ENCODE assay signal across 8 cellular contexts in genomic region chr17:45135192-45135977, GRCh38. TPM values are rescaled to one million over a fixed set of nuclear protein-coding genes. Genes with fewer than 3 reads are reported as not detected.
A peak's percentile ranks its signal among the peaks of the same experiment; 100 is the strongest.
DNase-seq lines count a peak whose midpoint lies in the region; ATAC-seq and TF ChIP-seq lines count a peak whose summit lies in the region.

A gene with protein sequence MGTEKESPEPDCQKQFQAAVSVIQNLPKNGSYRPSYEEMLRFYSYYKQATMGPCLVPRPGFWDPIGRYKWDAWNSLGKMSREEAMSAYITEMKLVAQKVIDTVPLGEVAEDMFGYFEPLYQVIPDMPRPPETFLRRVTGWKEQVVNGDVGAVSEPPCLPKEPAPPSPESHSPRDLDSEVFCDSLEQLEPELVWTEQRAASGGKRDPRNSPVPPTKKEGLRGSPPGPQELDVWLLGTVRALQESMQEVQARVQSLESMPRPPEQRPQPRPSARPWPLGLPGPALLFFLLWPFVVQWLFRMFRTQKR (plus strand): TSS chr17:45135687. CDS start chr17:45136145, 458 bp downstream.

- H3K79me2 ChIP-seq in PC-9 (ENCODE audit: low read depth) = peaks cover 16% of the 10 kb centered on the region; the same call in 1 of the 2 replicates

- peaks cover 4% of the 10 kb centered on the region for H3K27me3 Mint-ChIP-seq in activated T-cell treated with anti-CD3 and anti-CD28 coated beads, Interleukin-2, amount 50 U/mL, for 24 hours

- H3K36me3 ChIP-seq in PC-9 (ENCODE audit: low read depth) = no peaks in the 10 kb centered on the region
- H3K36me3 ChIP-seq in mucosa of stomach (ENCODE audit: control insufficient read depth, insufficient read depth, low read length) = no peaks in the 10 kb centered on the region

- H3K4me1 ChIP-seq in PC-9 (replicated peaks; ENCODE audit: insufficient read depth) (peaks cover 22% of the 10 kb centered on the region), mucosa of stomach (ENCODE audit: control insufficient read depth, insufficient read depth, low read length) (peaks cover 35% of the 10 kb centered on the region)

- H3K9ac ChIP-seq in mucosa of stomach (ENCODE audit: low read length) = peak within 1 kb of the TSS; percentile 90

- H3K27ac ChIP-seq in PC-9 = no peak within 1 kb of the TSS

- H3K9me3 ChIP-seq in PC-9 (ENCODE audit: insufficient read depth, low read depth) (no peaks in the 10 kb centered on the region), mucosa of stomach (ENCODE audit: control insufficient read depth, low read length) (no peaks in the 10 kb centered on the region)

- H3K27me3 ChIP-seq in PC-9 (ENCODE audit: insufficient read depth, low read depth) (no peaks in the 10 kb centered on the region), mucosa of stomach (ENCODE audit: control insufficient read depth, insufficient read depth, low read length) (no peaks in the 10 kb centered on the region)

- H3F3A ChIP-seq in PC-9 (ENCODE audit: insufficient read depth, low read depth) = peaks cover 32% of the 10 kb centered on the region

- H3K27ac Mint-ChIP-seq in activated T-cell treated with anti-CD3 and anti-CD28 coated beads, Interleukin-2, amount 50 U/mL, for 24 hours = peak within 1 kb of the TSS; percentile 85

- no TSS peak for BruUV-seq in PC-9 (replicated peaks; lab: Mats Ljungman, UMichigan)

- H3K4me3 ChIP-seq in Jurkat, Clone E6-1 (ENCODE audit: low read length) = peak within 1 kb of the TSS; percentile 69
- H3K4me3 ChIP-seq in PC-9 (peak within 1 kb of the TSS; percentile 70), mucosa of stomach (ENCODE audit: low read length) (peak within 1 kb of the TSS; percentile 94)

- peak within 1 kb of the TSS; percentile 86 for H3K4me3 Mint-ChIP-seq in activated T-cell treated with anti-CD3 and anti-CD28 coated beads, Interleukin-2, amount 50 U/mL, for 24 hours

- peak within 1 kb of the TSS; percentile 78 for H2AFZ ChIP-seq in PC-9

- peaks cover 5% of the 10 kb centered on the region for H3K36me3 Mint-ChIP-seq in activated T-cell treated with anti-CD3 and anti-CD28 coated beads, Interleukin-2, amount 50 U/mL, for 24 hours (ENCODE audit: low read depth)

- H3K4me2 ChIP-seq in PC-9 = peak within 1 kb of the TSS; percentile 99

- DNase-seq in DMS53 treated with DMSO at 0.1 percent for 48 hours (lab: John Stamatoyannopoulos, UW; ENCODE audit: unreplicated experiment) = peak; percentile 99
- peak; percentile 97 for DNase-seq in Jurkat, Clone E6-1 (ENCODE audit: low read depth, low spot score)
- peak; percentile 95 to 96 for DNase-seq in PC-9
- DNase-seq in activated T-cell treated with anti-CD3 and anti-CD28 coated beads, Interleukin-2, amount 50 U/mL, for 24 hours = peak; percentile 99
- DNase-seq in erythroblast (lab: John Stamatoyannopoulos, UW) = peak; percentile 97 to 98
- DNase-seq in stimulated activated CD8-positive, alpha-beta memory T cell treated with anti-CD3 and anti-CD28 coated beads, Interleukin-7, amount 100 ng/mL, for 1 hour (ENCODE audit: low read depth in 2 of 2) = peak; percentile 96 to 98

- no peaks in the 10 kb centered on the region for H3K9me3 Mint-ChIP-seq in activated T-cell treated with anti-CD3 and anti-CD28 coated beads, Interleukin-2, amount 50 U/mL, for 24 hours

- ATAC-seq in GM21576 (IDR thresholded peaks at IDR 0.05; ENCODE audit: unreplicated experiment) = peak; percentile 75

- H3K9me2 ChIP-seq in PC-9 (ENCODE audit: insufficient read depth) = no peaks in the 10 kb centered on the region

- H4K20me1 ChIP-seq in PC-9 (ENCODE audit: insufficient read depth) = no peaks in the 10 kb centered on the region

- TF ChIP-seq POLR2A in erythroblast (IDR thresholded peaks at IDR 0.05; ENCODE audit: low read length) = peak; percentile 64

- intact Hi-C loops in PC-9 (cut with micrococcal nuclease; ENCODE audit: unreplicated experiment) = loop anchor here (1.0 to 10.0 kb wide), 4 partner anchors 63 to 249 kb away; partner anchors contain the start of gene MAP3K14

- H3K4me1 Mint-ChIP-seq in activated T-cell treated with anti-CD3 and anti-CD28 coated beads, Interleukin-2, amount 50 U/mL, for 24 hours (ENCODE audit: low read depth) = peaks cover 20% of the 10 kb centered on the region

- POLR2A ChIA-PET in PC-9 (lab: Charles Lee; ENCODE audit: unreplicated experiment) = interaction anchor here (0.5 to 0.8 kb wide), 6 partner anchors 14 to 505 kb away, joined by 3 to 14 read pairs (median 8); no protein-coding TSS in a partner anchor

- peak; percentile 100 for TF ChIP-seq CTCF in PC-9 (conservative IDR thresholded peaks at IDR 0.05)

- CTCF ChIA-PET in PC-9 (lab: Charles Lee) = interaction anchor here (0.5 to 2.0 kb wide), 33 partner anchors 8 to 696 kb away, joined by 3 to 46 read pairs (median 5); partner anchors contain the start of genes EFTUD2, HEXIM1 and HEXIM2

RNA-seq across cellular contexts. Expression of the gene that starts here (rescaled TPM):
- 9.0 TPM for polyA plus RNA-seq in Jurkat, Clone E6-1 (2012; ENCODE audit: insufficient read depth, insufficient read length)
- 14.6 and 19.5 TPM in 2 replicates for total RNA-seq in PC-9 (2021)
